Comparison of ENCODE assay signal across 17 cellular contexts in genomic region chr2:171386627-171387026, GRCh38.
"Had no signal": no experiment of that assay in that cellular context is flagged by ENCODE, and none has a peak within 500 bp of the region (broad histone marks: within the 10 kb centered on the region; RNA-seq: fewer than 3 reads in every experiment).

No MANE protein-coding gene starts in this region.

- DNase-seq: activated CD4-positive, alpha-beta memory T cell treated with anti-CD3 and anti-CD28 coated beads, Interleukin-2, amount 10 ng/mL, durations not matched to agents 7 days and 5 days; activated naive CD4-positive, alpha-beta T cell treated with anti-CD3 and anti-CD28 coated beads for 36 hours; adrenal gland; colonic mucosa; effector CD4-positive, alpha-beta T cell; gastrocnemius medialis; natural killer cell; occipital lobe; right cardiac atrium; stimulated activated CD4-positive, alpha-beta T cell treated with anti-CD3 and anti-CD28 coated beads, Interleukin-1b, Interleukin-23, amount 100 ng/mL, for 48 hours; stimulated activated naive CD4-positive, alpha-beta T cell treated with Interleukin-2 at 50 U/mL for 16 hours; SW 1271; upper lobe of right lung had no signal

- H3K27me3 ChIP-seq: adrenal gland, colonic mucosa, gastrocnemius medialis, suprapubic skin, upper lobe of right lung had no signal

- H3K27ac ChIP-seq: adrenal gland, colonic mucosa, gastrocnemius medialis, suprapubic skin, upper lobe of right lung had no signal

- H3K36me3 Mint-ChIP-seq: natural killer cell had no signal

- H3K4me1 ChIP-seq: adrenal gland, colonic mucosa, suprapubic skin had no signal

- H3K4me3 ChIP-seq: adrenal gland, colonic mucosa, gastrocnemius medialis, lung, smooth muscle cell, suprapubic skin, upper lobe of right lung had no signal

- H3K9me3 Mint-ChIP-seq: natural killer cell had no signal

- H3K27me3 Mint-ChIP-seq: activated CD4-positive, alpha-beta memory T cell treated with anti-CD3 and anti-CD28 coated beads, Interleukin-2, amount 10 ng/mL, durations not matched to agents 7 days and 5 days; progenitor cell of endocrine pancreas had no signal

- ATAC-seq: gastrocnemius medialis, natural killer cell, right cardiac atrium, upper lobe of right lung had no signal

- H3K9me3 ChIP-seq: adrenal gland, colonic mucosa, gastrocnemius medialis, suprapubic skin, upper lobe of right lung had no signal

- H3K36me3 ChIP-seq: adrenal gland, colonic mucosa, gastrocnemius medialis, suprapubic skin, upper lobe of right lung had no signal

- H3K27ac Mint-ChIP-seq: activated CD4-positive, alpha-beta memory T cell treated with anti-CD3 and anti-CD28 coated beads, Interleukin-2, amount 10 ng/mL, durations not matched to agents 7 days and 5 days; activated naive CD4-positive, alpha-beta T cell treated with anti-CD3 and anti-CD28 coated beads for 36 hours; natural killer cell; progenitor cell of endocrine pancreas had no signal

- H3K4me3 Mint-ChIP-seq: activated CD4-positive, alpha-beta memory T cell treated with anti-CD3 and anti-CD28 coated beads, Interleukin-2, amount 10 ng/mL, durations not matched to agents 7 days and 5 days; activated naive CD4-positive, alpha-beta T cell treated with anti-CD3 and anti-CD28 coated beads for 36 hours; natural killer cell had no signal
